Comparison of ENCODE assay signal across 18 cellular contexts in the genomic region with DNA sequence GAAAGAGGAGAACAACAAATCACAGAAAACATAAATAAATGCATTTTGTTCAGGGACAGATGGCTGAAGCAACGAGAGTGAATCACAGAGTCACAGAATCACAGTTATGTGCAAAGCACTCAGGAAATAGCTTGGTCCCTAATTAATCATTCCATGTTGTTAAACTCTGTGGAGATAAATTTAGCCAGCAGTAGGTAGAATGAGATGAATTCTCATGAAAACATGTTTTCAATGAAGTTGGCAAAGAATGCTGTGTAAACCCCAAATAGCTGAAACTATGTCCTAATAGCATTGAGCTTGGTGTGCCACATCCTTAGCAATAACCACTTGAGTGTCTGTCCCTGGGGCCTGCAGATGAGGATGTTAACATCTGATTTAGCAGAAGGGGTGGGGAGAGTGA.
"Had no signal": no experiment of that assay in that cellular context is flagged by ENCODE, and none has a peak within 500 bp of the region (broad histone marks: within the 10 kb centered on the region; RNA-seq: fewer than 3 reads in every experiment).

No MANE protein-coding gene starts in this region.

- DNase-seq: activated CD4-positive, CD25-positive, alpha-beta regulatory T cell treated with anti-CD3 and anti-CD28 coated beads, Interleukin-2, amount 50 U/mL, for 72 hours; activated naive CD4-positive, alpha-beta T cell treated with Interleukin-2 at 50 U/mL for 16 hours; caudate nucleus; effector CD4-positive, alpha-beta T cell; islet precursor cell; mammary epithelial cell; mucosa of descending colon; naive thymus-derived CD4-positive, alpha-beta T cell; stimulated activated CD4-positive, alpha-beta T cell treated with anti-CD3 and anti-CD28 coated beads, Interleukin-12 subunit alpha, Interleukin-12 subunit beta, amount 100 ng/mL, for 4 hours; stimulated activated CD4-positive, alpha-beta T cell treated with anti-CD3 and anti-CD28 coated beads, Interleukin-2, amount 100 ng/mL, for 24 hours; stomach; T-helper 1 cell; upper lobe of right lung had no signal

- ATAC-seq: activated T-helper 17 cell treated with anti-CD3 and anti-CD28 coated beads, Interleukin-2, amount 50 U/mL, for 72 hours; left lobe of liver; mucosa of descending colon; naive thymus-derived CD4-positive, alpha-beta T cell; upper lobe of right lung had no signal

- H3K4me3 ChIP-seq: coronary artery, esophagus muscularis mucosa, mucosa of descending colon, stomach, thoracic aorta, upper lobe of right lung had no signal
